In the genomic region with DNA sequence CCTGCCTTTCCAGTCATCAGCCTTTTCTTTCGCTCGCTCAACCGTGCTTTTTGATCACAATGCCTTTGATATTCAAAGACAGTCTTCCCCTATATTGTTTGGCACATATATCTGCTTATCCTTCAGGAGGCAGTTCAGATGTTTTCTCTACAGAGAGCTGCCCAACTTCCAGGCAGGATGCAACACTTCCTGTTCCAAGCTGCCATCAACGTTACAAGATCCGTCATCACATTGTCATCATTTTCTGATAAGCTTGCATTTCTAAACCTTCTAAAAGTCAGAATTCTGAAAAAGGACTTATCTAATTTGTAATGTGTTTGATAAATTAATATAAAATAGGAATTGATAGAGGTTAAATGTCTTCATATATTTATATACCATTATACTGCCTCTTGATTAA, we compare ENCODE assay signal across 1 cellular context.
TF ChIP-seq lines count a peak whose summit lies in the region.

No MANE protein-coding gene starts in this region.

TF ChIP-seq in H1, 55 proteins besides CTCF, POLR2A, EP300 and RAD21:
- no peak for TF ChIP-seq NRF1 (IDR thresholded peaks at IDR 0.05; ENCODE audit: low read depth, low read length)
- TF ChIP-seq TAF1 (IDR thresholded peaks at IDR 0.05; ENCODE audit: low read depth, low read length) = no peak
- no peak for TF ChIP-seq ZNF274 (IDR thresholded peaks at IDR 0.05; ENCODE audit: borderline replicate concordance, extremely low read depth, low read length)
- no peak for TF ChIP-seq RBBP5 (IDR thresholded peaks at IDR 0.05; ENCODE audit: borderline replicate concordance, low read depth, low read length)
- no peak for TF ChIP-seq TCF12 (IDR thresholded peaks at IDR 0.05; ENCODE audit: low read depth, low read length)
- TF ChIP-seq SIX5 (IDR thresholded peaks at IDR 0.05; ENCODE audit: low read depth, low read length) = no peak
